In genomic region chr10:12708921-12709320, GRCh38 we compare ENCODE assay signal across 10 cellular contexts.
DNase-seq lines count a peak whose midpoint lies in the region; ATAC-seq and TF ChIP-seq lines count a peak whose summit lies in the region.
"Had no signal": no experiment of that assay in that cellular context is flagged by ENCODE, and none has a peak within 500 bp of the region (broad histone marks: within the 10 kb centered on the region; RNA-seq: fewer than 3 reads in every experiment).

No MANE protein-coding gene starts in this region.

- TF ChIP-seq POLR2A in gastroesophageal sphincter (IDR thresholded peaks at IDR 0.05) (no peak), suprapubic skin (IDR thresholded peaks at IDR 0.05) (no peak)

- H3K4me1 Mint-ChIP-seq in activated T-helper 17 cell treated with anti-CD3 and anti-CD28 coated beads, Interleukin-2, amount 50 U/mL, for 72 hours = peaks cover 60% of the 10 kb centered on the region

- no peaks in the 10 kb centered on the region for H3K36me3 Mint-ChIP-seq in activated T-helper 17 cell treated with anti-CD3 and anti-CD28 coated beads, Interleukin-2, amount 50 U/mL, for 72 hours (ENCODE audit: low read depth)

- no peaks in the 10 kb centered on the region for H3K27me3 ChIP-seq in gastroesophageal sphincter
- no peaks in the 10 kb centered on the region for H3K27me3 ChIP-seq in suprapubic skin

- no peak for ATAC-seq in activated T-helper 17 cell treated with anti-CD3 and anti-CD28 coated beads, Interleukin-2, amount 50 U/mL, for 72 hours (replicated peaks)
- ATAC-seq in gastroesophageal sphincter (no peak), GM21447 (IDR thresholded peaks at IDR 0.05; ENCODE audit: unreplicated experiment) (no peak)
- ATAC-seq: GM12878 had no signal

- no peak for TF ChIP-seq CTCF in gastroesophageal sphincter (IDR thresholded peaks at IDR 0.05)
- TF ChIP-seq CTCF in suprapubic skin (IDR thresholded peaks at IDR 0.05) = no peak

- no peaks in the 10 kb centered on the region for H3K9me3 Mint-ChIP-seq in activated T-helper 17 cell treated with anti-CD3 and anti-CD28 coated beads, Interleukin-2, amount 50 U/mL, for 72 hours

- H3K4me3 ChIP-seq in gastroesophageal sphincter = no peak overlapping the region
- H3K4me3 ChIP-seq in suprapubic skin = no peak overlapping the region
- H3K4me3 ChIP-seq: GM12878 had no signal

- peak overlapping the region; percentile 76 for H3K27ac Mint-ChIP-seq in activated T-helper 17 cell treated with anti-CD3 and anti-CD28 coated beads, Interleukin-2, amount 50 U/mL, for 72 hours

- H3K27ac ChIP-seq in gastroesophageal sphincter (peak overlapping the region; percentile 81 to 95 (median 86)), suprapubic skin (peak overlapping the region; percentile 29)

- DNase-seq in activated CD8-positive, alpha-beta memory T cell treated with anti-CD3 and anti-CD28 coated beads for 24 hours = peak; percentile 51
- no peak for DNase-seq in activated CD8-positive, alpha-beta memory T cell treated with anti-CD3 and anti-CD28 coated beads, Interleukin-2, amount 50 U/mL, for 4 hours
- DNase-seq in suprapubic skin (ENCODE audit: low spot score in 2 of 2) (no peak), NCI-H1092 (lab: John Stamatoyannopoulos, UW) (no peak), ureter (ENCODE audit: low spot score) (no peak)
- DNase-seq: activated naive CD4-positive, alpha-beta T cell had no signal

- H3K36me3 ChIP-seq in gastroesophageal sphincter (no peaks in the 10 kb centered on the region), suprapubic skin (no peaks in the 10 kb centered on the region)

- H3K9me3 ChIP-seq in gastroesophageal sphincter (no peaks in the 10 kb centered on the region), suprapubic skin (no peaks in the 10 kb centered on the region)

- whole genome bisulfite sequencing in gastroesophageal sphincter (ENCODE audit: low coverage in 1 of 2), 2 donors = 0% methylated on average over 1 to 2 of the region's 8 CpGs
- WGBS in suprapubic skin = 67% methylated on average over 8 of the region's 8 CpGs

- TF ChIP-seq EP300 in gastroesophageal sphincter (IDR thresholded peaks at IDR 0.05) = no peak
- no peak for TF ChIP-seq EP300 in suprapubic skin (IDR thresholded peaks at IDR 0.05)

- peak overlapping the region; percentile 61 for H3K4me3 Mint-ChIP-seq in activated T-helper 17 cell treated with anti-CD3 and anti-CD28 coated beads, Interleukin-2, amount 50 U/mL, for 72 hours

- H3K4me1 ChIP-seq in gastroesophageal sphincter (peaks cover 41 to 75% (median 45%) of the 10 kb centered on the region in 3 donors), suprapubic skin (peaks cover 53% of the 10 kb centered on the region)

- H3K27me3 Mint-ChIP-seq in activated T-helper 17 cell treated with anti-CD3 and anti-CD28 coated beads, Interleukin-2, amount 50 U/mL, for 72 hours = no peaks in the 10 kb centered on the region
